ENCODE assay signal across 33 cellular contexts in genomic region chr14:37021406-37021805, GRCh38.
"Had no signal": no experiment of that assay in that cellular context is flagged by ENCODE, and none has a peak within 500 bp of the region (broad histone marks: within the 10 kb centered on the region; RNA-seq: fewer than 3 reads in every experiment).

No MANE protein-coding gene starts in this region.

- H3K36me3 ChIP-seq: brain microvascular endothelial cell, SJSA1 had no signal

- H3K27ac ChIP-seq: brain microvascular endothelial cell, SJSA1, VCaP had no signal

- H3K9me3 ChIP-seq: SJSA1 had no signal

- DNase-seq: activated B cell treated with CpG ODN at 0.5 μM for 24 hours; activated CD4-positive, alpha-beta memory T cell treated with anti-CD3 and anti-CD28 coated beads, Interleukin-2, amount 10 ng/mL, durations not matched to agents 7 days and 5 days; activated CD4-positive, alpha-beta T cell treated with anti-CD3 and anti-CD28 coated beads for 4 hours; activated CD4-positive, alpha-beta T cell treated with anti-CD3 and anti-CD28 coated beads, Interleukin-2, amount 50 U/mL, for 1 hour; activated CD4-positive, CD25-positive, alpha-beta regulatory T cell treated with anti-CD3 and anti-CD28 coated beads, Interleukin-2, amount 50 U/mL, for 72 hours; activated CD8-positive, alpha-beta memory T cell treated with anti-CD3 and anti-CD28 coated beads for 24 hours; activated CD8-positive, alpha-beta memory T cell treated with anti-CD3 and anti-CD28 coated beads, Interleukin-2, amount 10 ng/mL, durations not matched to agents 7 days and 5 days; activated CD8-positive, alpha-beta memory T cell treated with anti-CD3 and anti-CD28 coated beads, Interleukin-2, amount 50 U/mL, for 48 hours; activated effector memory CD4-positive, alpha-beta T cell treated with Interleukin-2 at 50 U/mL for 16 hours; activated naive CD4-positive, alpha-beta T cell treated with anti-CD3 and anti-CD28 coated beads, Interleukin-2, amount 10 ng/mL, durations not matched to agents 7 days and 5 days; activated T-cell treated with anti-CD3 and anti-CD28 coated beads, Interleukin-2, amount 50 U/mL, for 48 hours; amniotic stem cell; aorta; brain microvascular endothelial cell; central memory CD4-positive, alpha-beta T cell; NCI-H1048; NCI-H1105 treated with DMSO at 0.1 percent for 48 hours; NCI-H1436; NCI-H1694; NCI-H1930; NCI-H2081 treated with DMSO at 0.1 percent for 48 hours; NCI-H2171; NCI-H510A; NCI-H774; SHP77 treated with DMSO at 0.1 percent for 48 hours; T-helper 1 cell; T-helper 2 cell; T-helper 9 cell had no signal

- ATAC-seq: activated CD8-positive, alpha-beta memory T cell treated with anti-CD3 and anti-CD28 coated beads, Interleukin-2, amount 10 ng/mL, durations not matched to agents 7 days and 5 days; K562; Panc1; SK-N-SH treated with all-trans-retinoic acid at 6 μM for 48 hours had no signal

- H3K4me3 ChIP-seq: K562, SJSA1 had no signal
